In genomic region chr1:15850450-15851079, GRCh38 we compare ENCODE assay signal across 8 cellular contexts. TPM values are rescaled to one million over a fixed set of nuclear protein-coding genes. Genes with fewer than 3 reads are reported as not detected.
DNase-seq lines count a peak whose midpoint lies in the region; ATAC-seq and TF ChIP-seq lines count a peak whose summit lies in the region.

No MANE protein-coding gene starts in this region.

- no peak for DNase-seq in GM12865 (ENCODE audit: low read depth)
- no peak for DNase-seq in PC-3
- DNase-seq in fibroblast of lung (ENCODE audit: low read depth in 2 of 2), result no peak
- no peak for DNase-seq in sigmoid colon
- DNase-seq in UCSD-AML1 (lab: John Stamatoyannopoulos, UW; ENCODE audit: unreplicated experiment), result no peak
- DNase-seq in NCI-H1436 treated with DMSO at 0.1 percent for 48 hours (lab: John Stamatoyannopoulos, UW), result no peak
- no peak for DNase-seq in NK-92 treated with Interleukin-12 subunit alpha and Interleukin-12 subunit beta, amount 100 ng/mL, for 24 hours (lab: John Stamatoyannopoulos, UW)

- 6 to 11% methylated on average over 2 of the region's 2 CpGs for WGBS in sigmoid colon, 2 donors

- H3K9me3 ChIP-seq in PC-3 (ENCODE audit: low read length) (no peaks in the 10 kb centered on the region), fibroblast of lung (ENCODE audit: control insufficient read depth, insufficient read depth, low read depth, low read length) (no peaks in the 10 kb centered on the region), sigmoid colon (no peaks in the 10 kb centered on the region)

- no peak for TF ChIP-seq EP300 in sigmoid colon (IDR thresholded peaks at IDR 0.05)

- H3K4me1 ChIP-seq in PC-3 (ENCODE audit: insufficient read depth, low read length) (peaks cover 31% of the 10 kb centered on the region), fibroblast of lung (ENCODE audit: control insufficient read depth, extremely low read depth, insufficient read depth, low read length) (peaks cover 2% of the 10 kb centered on the region), sigmoid colon (peaks cover 0 to 60% (median 49%) of the 10 kb centered on the region in 4 donors)

- CTCF ChIA-PET in PC-3 (lab: Charles Lee), result no interaction called here

- BruUV-seq in PC-3 (replicated peaks; lab: Mats Ljungman, UMichigan), result no TSS peak

- no peaks in the 10 kb centered on the region for H3K36me3 ChIP-seq in PC-3 (ENCODE audit: low read depth, low read length)
- H3K36me3 ChIP-seq in fibroblast of lung (ENCODE audit: control insufficient read depth, insufficient read depth, low read length), result no peaks in the 10 kb centered on the region
- H3K36me3 ChIP-seq in sigmoid colon, result no peaks in the 10 kb centered on the region

- intact Hi-C loops in PC-3 (cut with micrococcal nuclease), result loop anchor here (5.0 kb wide), 1 partner anchor 37 kb away; no protein-coding TSS in a partner anchor
- intact Hi-C loops in sigmoid colon (cut with DNase I), result no loop called here

- no peak for TF ChIP-seq POLR2A in sigmoid colon (IDR thresholded peaks at IDR 0.05)

- H2AFZ ChIP-seq in PC-3 (ENCODE audit: low read length) (no peak overlapping the region), fibroblast of lung (ENCODE audit: low read length) (no peak overlapping the region)

- no peaks in the 10 kb centered on the region for H3K9me2 ChIP-seq in PC-3 (replicated peaks; ENCODE audit: low read length)

- POLR2A ChIA-PET in PC-3 (lab: Charles Lee; ENCODE audit: unreplicated experiment), result interaction anchor here (1.2 kb wide), 1 partner anchor 17 kb away, joined by 9 read pairs; no protein-coding TSS in a partner anchor

- peaks cover 8% of the 10 kb centered on the region; the same call in 1 of the 2 replicates for H4K20me1 ChIP-seq in PC-3 (ENCODE audit: low read length)
- no peaks in the 10 kb centered on the region for H4K20me1 ChIP-seq in fibroblast of lung (ENCODE audit: control insufficient read depth, extremely low read depth, insufficient read depth, low read length)

- peak overlapping the region; percentile 89 for H3K9ac ChIP-seq in PC-3 (ENCODE audit: low read length)
- no peak overlapping the region for H3K9ac ChIP-seq in fibroblast of lung (ENCODE audit: insufficient read depth, low read length)

- peak overlapping the region; percentile 89 for H3K4me3 ChIP-seq in GM12865 (ENCODE audit: low read depth, low read length)
- H3K4me3 ChIP-seq in PC-3 (ENCODE audit: low read length), result peak overlapping the region; percentile 90
- peak overlapping the region; percentile 69 to 93 (median 90) for H3K4me3 ChIP-seq in fibroblast of lung (replicated peaks in 1 of 4; ENCODE audit: control extremely low read depth in 1 of 4, insufficient read depth in 1 of 4, low read depth in 3 of 4, low read length in 4 of 4)
- H3K4me3 ChIP-seq in sigmoid colon, result peak overlapping the region; percentile 78 to 95 (median 83)

- H3K79me2 ChIP-seq in PC-3 (ENCODE audit: low read length) (peaks cover 97% of the 10 kb centered on the region), fibroblast of lung (ENCODE audit: control insufficient read depth, insufficient read depth, low read length) (peaks cover 73% of the 10 kb centered on the region)

- TF ChIP-seq CTCF in GM12865 (IDR thresholded peaks at IDR 0.05; ENCODE audit: insufficient read depth, low read depth, low read length, missing control alignments) (no peak), PC-3 (conservative IDR thresholded peaks at IDR 0.05; ENCODE audit: low read depth, low read length) (no peak), fibroblast of lung (conservative IDR thresholded peaks at IDR 0.05 in 1 of 2, IDR thresholded peaks at IDR 0.05 in 1 of 2; ENCODE audit: low read depth in 1 of 2, low read length in 2 of 2) (no peak), sigmoid colon (IDR thresholded peaks at IDR 0.05) (no peak)

- no peak for ATAC-seq in PC-3
- ATAC-seq in GM19023 (IDR thresholded peaks at IDR 0.05; ENCODE audit: unreplicated experiment), result no peak

- peak overlapping the region; percentile 100 for H3K4me2 ChIP-seq in PC-3 (ENCODE audit: low read length)
- H3K4me2 ChIP-seq in fibroblast of lung (ENCODE audit: extremely low read depth, insufficient read depth, low read length), result peak overlapping the region; percentile 99

- H3K27ac ChIP-seq in PC-3 (ENCODE audit: low read length), result peak overlapping the region; percentile 95
- H3K27ac ChIP-seq in fibroblast of lung (ENCODE audit: insufficient read depth, low read length), result peak overlapping the region; percentile 90
- peak overlapping the region; percentile 92 to 99 (median 96) for H3K27ac ChIP-seq in sigmoid colon

- H3K27me3 ChIP-seq in PC-3 (ENCODE audit: low read length) (no peaks in the 10 kb centered on the region), fibroblast of lung (ENCODE audit: control insufficient read depth, insufficient read depth, low read length) (no peaks in the 10 kb centered on the region), sigmoid colon (no peaks in the 10 kb centered on the region)

- H3F3A ChIP-seq in PC-3 (ENCODE audit: low read length, unreplicated experiment), result peaks cover 7% of the 10 kb centered on the region

RNA-seq across cellular contexts. Expression of gene SPEN, which starts 3.1 kb away (rescaled TPM):
- 26.7 and 35.7 TPM in 2 replicates for total RNA-seq in PC-3 (2014; rRNA removed)
- 11.0 and 11.9 TPM in 2 replicates for total RNA-seq in fibroblast of lung
- polyA plus RNA-seq in fibroblast of lung, result 3.8 and 5.1 TPM in 2 replicates
- 13.7 and 17.6 TPM in 2 replicates for polyA plus RNA-seq in fibroblast of lung (2012)
- polyA minus RNA-seq in fibroblast of lung (ENCODE audit: low replicate concordance), result 31.8 and 47.9 TPM in 2 replicates
- total RNA-seq in sigmoid colon, result 10 to 100 TPM; 20.4 to 38.5 (median 22.6) TPM
- 10 to 100 TPM in 1 of 3 donors, 1 to 10 TPM in 2; 7.4 to 28.3 (median 9.0) TPM for polyA plus RNA-seq in sigmoid colon

RNA-seq across cellular contexts. Expression of gene UQCRHL, which starts 43.1 kb away (rescaled TPM):
- total RNA-seq in PC-3 (2014; rRNA removed) (8.7 and 11.2 TPM in 2 replicates), fibroblast of lung (4.4 and 7.8 TPM in 2 replicates), sigmoid colon (1 to 10 TPM in 2 of 4 donors, under 1 TPM in 2; 0.54 to 2.2 (median 1.3) TPM)
- polyA plus RNA-seq in fibroblast of lung (1.3 and 2.7 TPM in 2 replicates), sigmoid colon (1 to 10 TPM; 3.6 to 4.6 (median 4.0) TPM)
- polyA plus RNA-seq in fibroblast of lung (2012), result 3.2 and 3.8 TPM in 2 replicates
- polyA minus RNA-seq in fibroblast of lung (ENCODE audit: low replicate concordance), result 0.63 TPM in 1 of 2 replicates, not detected in the other
